Comparison of ENCODE assay signal across 9 cellular contexts in the genomic region with DNA sequence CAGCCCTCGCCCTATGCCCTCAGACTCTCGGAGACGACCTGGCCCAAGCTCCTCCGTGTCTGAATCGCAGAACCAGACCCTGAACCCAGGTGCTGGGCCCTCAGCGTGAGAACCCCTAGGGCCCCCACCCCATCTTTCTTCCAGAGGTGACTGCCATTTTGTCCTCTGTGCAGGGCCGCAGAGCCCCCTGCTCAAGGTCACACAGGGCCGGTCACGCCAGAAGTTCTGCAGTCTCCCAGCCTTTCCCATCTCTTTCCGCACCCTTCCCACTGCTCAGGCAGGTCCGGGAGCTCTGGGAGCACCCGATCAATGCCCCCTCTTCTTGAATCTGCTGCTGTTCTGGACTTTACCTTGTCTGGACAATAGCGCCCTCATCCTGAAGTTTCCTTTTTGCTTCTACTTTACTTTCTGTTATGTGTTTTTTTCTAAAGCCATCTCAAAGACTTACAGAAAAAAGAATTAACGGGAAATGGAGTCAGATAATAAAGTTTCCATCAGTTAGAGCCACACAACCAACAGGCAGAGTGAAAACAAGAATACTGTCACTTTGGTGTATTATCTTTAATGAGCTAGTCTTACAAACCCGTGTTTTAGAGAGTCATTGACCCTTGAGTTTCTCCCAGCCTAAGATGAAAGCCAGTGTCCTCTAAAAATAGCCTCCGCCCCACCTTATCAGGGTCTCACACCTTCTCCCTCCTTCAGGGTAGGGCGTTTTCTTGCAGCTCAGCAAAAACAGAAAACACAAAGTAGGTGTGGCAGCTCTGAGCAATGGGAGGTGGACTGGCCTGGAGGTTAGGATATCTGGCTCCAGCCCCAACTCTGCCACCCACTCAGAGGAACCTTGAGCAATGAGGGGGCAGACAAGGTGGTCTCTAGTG. TPM values are rescaled to one million over a fixed set of nuclear protein-coding genes. Genes with fewer than 3 reads are reported as not detected.
A peak's percentile ranks its signal among the peaks of the same experiment; 100 is the strongest.
DNase-seq lines count a peak whose midpoint lies in the region; ATAC-seq and TF ChIP-seq lines count a peak whose summit lies in the region.
"Had no signal": no experiment of that assay in that cellular context is flagged by ENCODE, and none has a peak within 500 bp of the region (broad histone marks: within the 10 kb centered on the region; RNA-seq: fewer than 3 reads in every experiment).

No MANE protein-coding gene starts in this region.

- no peaks in the 10 kb centered on the region for H3K9me3 ChIP-seq in esophagus squamous epithelium

- TF ChIP-seq POLR2A in esophagus squamous epithelium (IDR thresholded peaks at IDR 0.05) = no peak

- TF ChIP-seq CTCF in GM10248 (IDR thresholded peaks at IDR 0.05; ENCODE audit: control extremely low read depth, extremely low read depth, low read depth, missing control alignments) (peak; percentile 25), esophagus squamous epithelium (IDR thresholded peaks at IDR 0.05) (no peak), osteocyte (IDR thresholded peaks at IDR 0.05) (no peak)

- CTCF ChIA-PET in GM10248 (lab: Yijun Ruan, JAX) = interaction anchor here (0.7 to 12.7 kb wide), 18 partner anchors 11 to 130 kb away, joined by 3 to 159 read pairs (median 4); a partner anchor contains a TSS

- H3K27me3 Mint-ChIP-seq in osteocyte (ENCODE audit: unreplicated experiment) = peaks cover 52% of the 10 kb centered on the region

- H3K4me3 Mint-ChIP-seq in osteocyte (ENCODE audit: unreplicated experiment) = peak overlapping the region; percentile 61

- no peaks in the 10 kb centered on the region for H3K9me3 Mint-ChIP-seq in osteocyte (ENCODE audit: unreplicated experiment)

- peaks cover 14% of the 10 kb centered on the region for H3K4me1 Mint-ChIP-seq in osteocyte (ENCODE audit: unreplicated experiment)

- H3K4me3 ChIP-seq in esophagus squamous epithelium = peak overlapping the region in 3 of 4 donors; percentile 67 to 84 (median 74)

- DNase-seq in GM10248 (ENCODE audit: extremely low spot score) (no peak), esophagus squamous epithelium (lab: John Stamatoyannopoulos, UW) (no peak), osteocyte (ENCODE audit: extremely low spot score, unreplicated experiment) (no peak), mesenteric fat pad (ENCODE audit: low spot score) (no peak), NCI-H2171 (lab: John Stamatoyannopoulos, UW) (no peak)
- DNase-seq: NCI-H510A treated with DMSO at 0.1 percent for 48 hours had no signal

- POLR2A ChIA-PET in GM10248 (lab: Yijun Ruan, JAX) = interaction anchor here (1.0 to 2.3 kb wide), 2 partner anchors 8 to 95 kb away, joined by 3 to 14 read pairs; no protein-coding TSS in a partner anchor

- H3K27ac ChIP-seq in esophagus squamous epithelium = peak overlapping the region; percentile 61 to 88 (median 77)

- H3K27me3 ChIP-seq in esophagus squamous epithelium = peaks cover 0 to 89% (median 1%) of the 10 kb centered on the region in 4 donors

- peaks cover 1% of the 10 kb centered on the region for H3K36me3 Mint-ChIP-seq in osteocyte (ENCODE audit: unreplicated experiment)

- H3K4me1 ChIP-seq in esophagus squamous epithelium = peaks cover 15 to 38% (median 23%) of the 10 kb centered on the region in 3 donors

- 29 to 40% methylated on average over 10 of the region's 17 CpGs for WGBS in esophagus squamous epithelium, 2 donors

- H3K36me3 ChIP-seq in esophagus squamous epithelium = no peaks in the 10 kb centered on the region

- intact Hi-C loops in esophagus squamous epithelium (cut with DNase I) = no loop called here

- no peak overlapping the region for H3K27ac Mint-ChIP-seq in osteocyte (ENCODE audit: unreplicated experiment)

- peak; percentile 14 for ATAC-seq in SK-N-SH treated with all-trans-retinoic acid at 6 μM for 48 hours
- ATAC-seq in GM18867 (IDR thresholded peaks at IDR 0.05; ENCODE audit: unreplicated experiment) = no peak
- ATAC-seq in HG03039 (IDR thresholded peaks at IDR 0.05; ENCODE audit: unreplicated experiment) = no peak

TF ChIP-seq in SK-N-SH treated with all-trans-retinoic acid at 6 μM for 48 hours, 23 proteins besides CTCF, POLR2A, EP300 and RAD21:
- no peak for TF ChIP-seq ZNF565 (CRISPR knock-in tag; conservative IDR thresholded peaks at IDR 0.05; ENCODE audit: low read depth)
- no peak for TF ChIP-seq ZC3H10 (CRISPR knock-in tag; IDR thresholded peaks at IDR 0.05)
- TF ChIP-seq, protein P1, sequence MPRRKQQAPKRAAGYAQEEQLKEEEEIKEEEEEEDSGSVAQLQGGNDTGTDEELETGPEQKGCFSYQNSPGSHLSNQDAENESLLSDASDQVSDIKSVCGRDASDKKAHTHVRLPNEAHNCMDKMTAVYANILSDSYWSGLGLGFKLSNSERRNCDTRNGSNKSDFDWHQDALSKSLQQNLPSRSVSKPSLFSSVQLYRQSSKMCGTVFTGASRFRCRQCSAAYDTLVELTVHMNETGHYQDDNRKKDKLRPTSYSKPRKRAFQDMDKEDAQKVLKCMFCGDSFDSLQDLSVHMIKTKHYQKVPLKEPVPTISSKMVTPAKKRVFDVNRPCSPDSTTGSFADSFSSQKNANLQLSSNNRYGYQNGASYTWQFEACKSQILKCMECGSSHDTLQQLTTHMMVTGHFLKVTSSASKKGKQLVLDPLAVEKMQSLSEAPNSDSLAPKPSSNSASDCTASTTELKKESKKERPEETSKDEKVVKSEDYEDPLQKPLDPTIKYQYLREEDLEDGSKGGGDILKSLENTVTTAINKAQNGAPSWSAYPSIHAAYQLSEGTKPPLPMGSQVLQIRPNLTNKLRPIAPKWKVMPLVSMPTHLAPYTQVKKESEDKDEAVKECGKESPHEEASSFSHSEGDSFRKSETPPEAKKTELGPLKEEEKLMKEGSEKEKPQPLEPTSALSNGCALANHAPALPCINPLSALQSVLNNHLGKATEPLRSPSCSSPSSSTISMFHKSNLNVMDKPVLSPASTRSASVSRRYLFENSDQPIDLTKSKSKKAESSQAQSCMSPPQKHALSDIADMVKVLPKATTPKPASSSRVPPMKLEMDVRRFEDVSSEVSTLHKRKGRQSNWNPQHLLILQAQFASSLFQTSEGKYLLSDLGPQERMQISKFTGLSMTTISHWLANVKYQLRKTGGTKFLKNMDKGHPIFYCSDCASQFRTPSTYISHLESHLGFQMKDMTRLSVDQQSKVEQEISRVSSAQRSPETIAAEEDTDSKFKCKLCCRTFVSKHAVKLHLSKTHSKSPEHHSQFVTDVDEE (CRISPR knock-in tag; IDR thresholded peaks at IDR 0.05) = no peak
- TF ChIP-seq PPARA (CRISPR knock-in tag; IDR thresholded peaks at IDR 0.05; ENCODE audit: borderline replicate concordance) = no peak
- TF ChIP-seq GLIS3 (CRISPR knock-in tag; IDR thresholded peaks at IDR 0.05) = no peak
- TF ChIP-seq, protein P2, sequence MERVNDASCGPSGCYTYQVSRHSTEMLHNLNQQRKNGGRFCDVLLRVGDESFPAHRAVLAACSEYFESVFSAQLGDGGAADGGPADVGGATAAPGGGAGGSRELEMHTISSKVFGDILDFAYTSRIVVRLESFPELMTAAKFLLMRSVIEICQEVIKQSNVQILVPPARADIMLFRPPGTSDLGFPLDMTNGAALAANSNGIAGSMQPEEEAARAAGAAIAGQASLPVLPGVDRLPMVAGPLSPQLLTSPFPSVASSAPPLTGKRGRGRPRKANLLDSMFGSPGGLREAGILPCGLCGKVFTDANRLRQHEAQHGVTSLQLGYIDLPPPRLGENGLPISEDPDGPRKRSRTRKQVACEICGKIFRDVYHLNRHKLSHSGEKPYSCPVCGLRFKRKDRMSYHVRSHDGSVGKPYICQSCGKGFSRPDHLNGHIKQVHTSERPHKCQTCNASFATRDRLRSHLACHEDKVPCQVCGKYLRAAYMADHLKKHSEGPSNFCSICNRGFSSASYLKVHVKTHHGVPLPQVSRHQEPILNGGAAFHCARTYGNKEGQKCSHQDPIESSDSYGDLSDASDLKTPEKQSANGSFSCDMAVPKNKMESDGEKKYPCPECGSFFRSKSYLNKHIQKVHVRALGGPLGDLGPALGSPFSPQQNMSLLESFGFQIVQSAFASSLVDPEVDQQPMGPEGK (CRISPR knock-in tag; IDR thresholded peaks at IDR 0.05; ENCODE audit: borderline replicate concordance) = no peak
- TF ChIP-seq TOX (CRISPR knock-in tag; IDR thresholded peaks at IDR 0.05; ENCODE audit: borderline replicate concordance) = no peak
- no peak for TF ChIP-seq CSDC2 (CRISPR knock-in tag; IDR thresholded peaks at IDR 0.05)
- no peak for TF ChIP-seq ISL1 (CRISPR knock-in tag; IDR thresholded peaks at IDR 0.05)
- TF ChIP-seq ESRRG (CRISPR knock-in tag; IDR thresholded peaks at IDR 0.05) = no peak
- no peak for TF ChIP-seq TCF4 (CRISPR knock-in tag; IDR thresholded peaks at IDR 0.05; ENCODE audit: borderline replicate concordance)
- no peak for TF ChIP-seq ZNF8 (CRISPR knock-in tag; IDR thresholded peaks at IDR 0.05)
- TF ChIP-seq, protein P3, sequence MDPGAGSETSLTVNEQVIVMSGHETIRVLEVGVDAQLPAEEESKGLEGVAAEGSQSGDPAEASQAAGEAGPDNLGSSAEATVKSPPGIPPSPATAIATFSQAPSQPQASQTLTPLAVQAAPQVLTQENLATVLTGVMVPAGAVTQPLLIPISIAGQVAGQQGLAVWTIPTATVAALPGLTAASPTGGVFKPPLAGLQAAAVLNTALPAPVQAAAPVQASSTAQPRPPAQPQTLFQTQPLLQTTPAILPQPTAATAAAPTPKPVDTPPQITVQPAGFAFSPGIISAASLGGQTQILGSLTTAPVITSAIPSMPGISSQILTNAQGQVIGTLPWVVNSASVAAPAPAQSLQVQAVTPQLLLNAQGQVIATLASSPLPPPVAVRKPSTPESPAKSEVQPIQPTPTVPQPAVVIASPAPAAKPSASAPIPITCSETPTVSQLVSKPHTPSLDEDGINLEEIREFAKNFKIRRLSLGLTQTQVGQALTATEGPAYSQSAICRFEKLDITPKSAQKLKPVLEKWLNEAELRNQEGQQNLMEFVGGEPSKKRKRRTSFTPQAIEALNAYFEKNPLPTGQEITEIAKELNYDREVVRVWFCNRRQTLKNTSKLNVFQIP (CRISPR knock-in tag; IDR thresholded peaks at IDR 0.05; ENCODE audit: borderline replicate concordance, low read depth) = no peak
- TF ChIP-seq, protein P4, sequence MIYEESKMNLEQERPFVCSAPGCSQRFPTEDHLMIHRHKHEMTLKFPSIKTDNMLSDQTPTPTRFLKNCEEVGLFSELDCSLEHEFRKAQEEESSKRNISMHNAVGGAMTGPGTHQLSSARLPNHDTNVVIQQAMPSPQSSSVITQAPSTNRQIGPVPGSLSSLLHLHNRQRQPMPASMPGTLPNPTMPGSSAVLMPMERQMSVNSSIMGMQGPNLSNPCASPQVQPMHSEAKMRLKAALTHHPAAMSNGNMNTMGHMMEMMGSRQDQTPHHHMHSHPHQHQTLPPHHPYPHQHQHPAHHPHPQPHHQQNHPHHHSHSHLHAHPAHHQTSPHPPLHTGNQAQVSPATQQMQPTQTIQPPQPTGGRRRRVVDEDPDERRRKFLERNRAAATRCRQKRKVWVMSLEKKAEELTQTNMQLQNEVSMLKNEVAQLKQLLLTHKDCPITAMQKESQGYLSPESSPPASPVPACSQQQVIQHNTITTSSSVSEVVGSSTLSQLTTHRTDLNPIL (CRISPR knock-in tag; IDR thresholded peaks at IDR 0.05; ENCODE audit: low read depth) = no peak
- TF ChIP-seq RARB (CRISPR knock-in tag; IDR thresholded peaks at IDR 0.05) = no peak
- no peak for TF ChIP-seq OSR1 (CRISPR knock-in tag; IDR thresholded peaks at IDR 0.05)

RNA-seq across cellular contexts. Expression of a gene that starts 1.8 kb away (rescaled TPM):
- total RNA-seq in esophagus squamous epithelium (10 to 100 TPM in 1 of 4 donors, 1 to 10 TPM in 2, under 1 TPM in 1; 0.15 to 13.4 (median 2.4) TPM), osteocyte (not detected in 2 replicates), mesenteric fat pad (5.8 TPM)
